Comparison of ENCODE assay signal across 1 cellular context in genomic region chr2:234146087-234146826, GRCh38.
TF ChIP-seq lines count a peak whose summit lies in the region.

No MANE protein-coding gene starts in this region.

TF ChIP-seq in SK-N-SH treated with all-trans-retinoic acid at 6 μM for 48 hours, 23 proteins besides CTCF, POLR2A, EP300 and RAD21 (continued from another document):
- TF ChIP-seq CREB5 (CRISPR knock-in tag; IDR thresholded peaks at IDR 0.05; ENCODE audit: low read depth) = no peak
- no peak for TF ChIP-seq ZFP3 (CRISPR knock-in tag; IDR thresholded peaks at IDR 0.05)
TF ChIP-seq in SK-N-SH treated with all-trans-retinoic acid at 6 μM for 48 hours: peak in this region for 0.
